17 cellular contexts compared by ENCODE assay signal in genomic region chr17:69093279-69093789, GRCh38. TPM values are rescaled to one million over a fixed set of nuclear protein-coding genes. Genes with fewer than 3 reads are reported as not detected.
A peak's percentile ranks its signal among the peaks of the same experiment; 100 is the strongest.
DNase-seq lines count a peak whose midpoint lies in the region; ATAC-seq, FAIRE-seq and TF ChIP-seq lines count a peak whose summit lies in the region.
"Had no signal": no experiment of that assay in that cellular context is flagged by ENCODE, and none has a peak within 500 bp of the region (broad histone marks: within the 10 kb centered on the region; RNA-seq: fewer than 3 reads in every experiment).

No MANE protein-coding gene starts in this region.

- CTCF ChIA-PET in CD8-positive, alpha-beta memory T cell (lab: Charles Lee): no interaction called here
- CTCF ChIA-PET in GM12878 (lab: Yijun Ruan, JAX): no interaction called here

- peak overlapping the region; percentile 36; the same call in 1 of the 2 replicates for H2AFZ ChIP-seq in GM12878 (ENCODE audit: control insufficient read depth, low read depth, low read length)

- TF ChIP-seq CTCF in GM12878 (IDR thresholded peaks at IDR 0.05 in 2 of 3, conservative IDR thresholded peaks at IDR 0.05 in 1 of 3; ENCODE audit: control insufficient read depth in 2 of 3, extremely low read depth in 1 of 3, insufficient read depth in 1 of 3, low read depth in 3 of 3, low read length in 3 of 3) (no peak), dorsolateral prefrontal cortex (IDR thresholded peaks at IDR 0.05 in 54 of 56, conservative IDR thresholded peaks at IDR 0.05 in 2 of 56; ENCODE audit: low read depth in 1 of 56, partially characterized antibody in 56 of 56) (no peak)

- intact Hi-C loops in GM12878 (cut with micrococcal nuclease; ENCODE audit: unreplicated experiment): no loop called here
- intact Hi-C loops in dorsolateral prefrontal cortex (cut with DNase I): no loop called here

- H3K4me1 ChIP-seq in CD8-positive, alpha-beta memory T cell (ENCODE audit: insufficient read depth, low read length): no peaks in the 10 kb centered on the region
- H3K4me1 ChIP-seq in GM12878 (ENCODE audit: control insufficient read depth, insufficient read depth, low read length): no peaks in the 10 kb centered on the region
- H3K4me1 ChIP-seq: colonic mucosa, upper lobe of left lung had no signal

- no peak for TF ChIP-seq RAD21 in GM12878 (IDR thresholded peaks at IDR 0.05; ENCODE audit: insufficient read depth, low read depth, low read length)

- no peaks in the 10 kb centered on the region for H3K36me3 ChIP-seq in CD8-positive, alpha-beta memory T cell (ENCODE audit: insufficient read depth, low read length)
- 0 out of 4 replicates have a peak, but pooled peaks cover 0 to 3% of the 10 kb centered on the region in 2 experiments for H3K36me3 ChIP-seq in GM12878 (ENCODE audit: control insufficient read depth in 2 of 2, insufficient read depth in 2 of 2, low read length in 1 of 2)
- H3K36me3 ChIP-seq: colonic mucosa, upper lobe of left lung had no signal

- H3K36me3 Mint-ChIP-seq in CD8-positive, alpha-beta memory T cell: peaks cover 0 to 1% (median 0%) of the 10 kb centered on the region in 3 donors
- no peaks in the 10 kb centered on the region for H3K36me3 Mint-ChIP-seq in naive B cell

- TF ChIP-seq POLR2A in GM12878 (IDR thresholded peaks at IDR 0.05; ENCODE audit: low read depth, low read length) (no peak), H54 (IDR thresholded peaks at IDR 0.05; ENCODE audit: low read depth, low read length) (no peak)

- no peak overlapping the region for H3K4me3 ChIP-seq in CD8-positive, alpha-beta memory T cell (ENCODE audit: low read length)
- H3K4me3 ChIP-seq in GM12878: no peak overlapping the region
- no peak overlapping the region for H3K4me3 ChIP-seq in dorsolateral prefrontal cortex
- H3K4me3 ChIP-seq: colonic mucosa, upper lobe of left lung had no signal

- no peak overlapping the region for H3K9ac ChIP-seq in GM12878 (ENCODE audit: control insufficient read depth, insufficient read depth, low read length)

- ATAC-seq in HG03196 (IDR thresholded peaks at IDR 0.05; ENCODE audit: unreplicated experiment): peak; percentile 44
- ATAC-seq in GM12878: peak; percentile 53; the same call in 2 of the 3 replicates
- peak; percentile 32 to 52 for ATAC-seq in naive B cell (ENCODE audit: low read depth in 2 of 2)
- no peak for ATAC-seq in GM21529 (IDR thresholded peaks at IDR 0.05; ENCODE audit: unreplicated experiment)
- ATAC-seq in HG03108 (IDR thresholded peaks at IDR 0.05; ENCODE audit: unreplicated experiment): no peak

- H4K20me1 ChIP-seq in GM12878 (ENCODE audit: control insufficient read depth, insufficient read depth): no peaks in the 10 kb centered on the region

- WGBS in GM12878 (ENCODE audit: insufficient coverage, insufficient replicate concordance, low lambda C conversion rate, missing lambda C conversion rate): 74% methylated on average over 8 of the region's 8 CpGs

- POLR2A ChIA-PET in CD8-positive, alpha-beta memory T cell (lab: Charles Lee): no interaction called here
- POLR2A ChIA-PET in GM12878 (lab: Charles Lee): no interaction called here

- no peak overlapping the region for H3K4me3 Mint-ChIP-seq in CD8-positive, alpha-beta memory T cell
- H3K4me3 Mint-ChIP-seq in naive B cell: peak overlapping the region; percentile 16 to 90 (median 80)

- H3K27ac ChIP-seq in CD8-positive, alpha-beta memory T cell (ENCODE audit: low read depth, low read length): peak overlapping the region; percentile 68
- H3K27ac ChIP-seq in GM12878 (ENCODE audit: control insufficient read depth, insufficient read depth) (0 out of 2 replicates have a peak overlapping the region, but pooled peaks have one; percentile 6), dorsolateral prefrontal cortex (no peak overlapping the region)
- H3K27ac ChIP-seq: colonic mucosa, upper lobe of left lung had no signal

- no peak for FAIRE-seq in GM12878 (lab: Jason Lieb, UNC)
- no peak for FAIRE-seq in H54 (lab: Jason Lieb, UNC)

- H3K79me2 ChIP-seq in GM12878 (ENCODE audit: control insufficient read depth, insufficient read depth, low read length): no peaks in the 10 kb centered on the region

- no TSS peak for BruUV-seq in GM12878 (replicated peaks; lab: Mats Ljungman, UMichigan)

- no peaks in the 10 kb centered on the region for H3K27me3 ChIP-seq in CD8-positive, alpha-beta memory T cell (ENCODE audit: insufficient read depth, low read length, poor library complexity, severe bottlenecking)
- H3K27me3 ChIP-seq in GM12878 (replicated peaks in 1 of 2; ENCODE audit: control insufficient read depth in 2 of 2, insufficient read depth in 2 of 2, low read length in 1 of 2) (no peaks in the 10 kb centered on the region), dorsolateral prefrontal cortex (no peaks in the 10 kb centered on the region)
- H3K27me3 ChIP-seq: colonic mucosa, upper lobe of left lung had no signal

- H3K9me3 Mint-ChIP-seq in CD8-positive, alpha-beta memory T cell: no peaks in the 10 kb centered on the region
- H3K9me3 Mint-ChIP-seq in naive B cell: peaks cover 0 to 3% (median 0%) of the 10 kb centered on the region in 7 donors

- SMC1A ChIA-PET in GM12878 (lab: Charles Lee; ENCODE audit: uncharacterized antibody, unreplicated experiment): interaction anchor here (0.7 to 1.1 kb wide), 2 partner anchors 9 to 1376 kb away, joined by 3 to 5 read pairs; no protein-coding TSS in a partner anchor

- H3K9me3 ChIP-seq in CD8-positive, alpha-beta memory T cell (ENCODE audit: low read length): no peaks in the 10 kb centered on the region
- no peaks in the 10 kb centered on the region; the same call in 2 of the 3 replicates for H3K9me3 ChIP-seq in GM12878 (replicated peaks; ENCODE audit: control insufficient read depth, insufficient read depth, low read length)
- H3K9me3 ChIP-seq: colonic mucosa, upper lobe of left lung had no signal

- peak overlapping the region; percentile 22; the same call in 1 of the 2 replicates for H3K4me2 ChIP-seq in GM12878 (ENCODE audit: control insufficient read depth, insufficient read depth)

- TF ChIP-seq EP300 in GM12878 (IDR thresholded peaks at IDR 0.05; ENCODE audit: borderline replicate concordance in 1 of 2, control insufficient read depth in 1 of 2, low read depth in 2 of 2, low read length in 2 of 2): no peak

- RAD21 ChIA-PET in GM12878 (lab: Charles Lee; ENCODE audit: unreplicated experiment): interaction anchor here (1.0 kb wide), 1 partner anchor 25 kb away, joined by 3 read pairs; no protein-coding TSS in a partner anchor

- no peak overlapping the region for H3K27ac Mint-ChIP-seq in CD8-positive, alpha-beta memory T cell
- H3K27ac Mint-ChIP-seq in naive B cell: peak overlapping the region in 4 of 6 donors; percentile 14 to 92 (median 52)

- H3K4me1 Mint-ChIP-seq in CD8-positive, alpha-beta memory T cell: peaks cover 0 to 4% (median 0%) of the 10 kb centered on the region in 3 donors
- H3K4me1 Mint-ChIP-seq in naive B cell: peaks cover 7 to 18% (median 9%) of the 10 kb centered on the region in 3 donors

- no peak for DNase-seq in CD8-positive, alpha-beta memory T cell
- DNase-seq in GM12878 (ENCODE audit: low read depth, low spot score) (no peak), naive B cell (peak; percentile 19), dorsolateral prefrontal cortex (no peak), H54 (ENCODE audit: insufficient read length, low spot score) (no peak)
- DNase-seq: activated CD8-positive, alpha-beta memory T cell treated with anti-CD3 and anti-CD28 coated beads for 24 hours; activated naive CD4-positive, alpha-beta T cell treated with anti-CD3 and anti-CD28 coated beads, Interleukin-2, amount 50 U/mL, for 16 hours; C1 segment of cervical spinal cord; colonic mucosa; glutamatergic neuron; mesendoderm; NCI-H82; upper lobe of left lung had no signal

- peaks cover 4 to 14% of the 10 kb centered on the region in 2 donors for H3K27me3 Mint-ChIP-seq in CD8-positive, alpha-beta memory T cell
- no peaks in the 10 kb centered on the region for H3K27me3 Mint-ChIP-seq in naive B cell

- in situ Hi-C loops in GM12878 (cut with MboI): no loop called here

RNA-seq across cellular contexts. Expression of gene ABCA9, which starts 32.6 kb away (rescaled TPM):
- not detected for total RNA-seq in CD8-positive, alpha-beta memory T cell
- not detected for polyA plus RNA-seq in CD8-positive, alpha-beta memory T cell
- total RNA-seq in GM12878 (2013; cell fraction: nucleolus; rRNA removed): 24.8 and 31.4 TPM in 2 replicates
- total RNA-seq in GM12878 (2014; rRNA removed) (0.40 and 0.98 TPM in 2 replicates), GM12878 (2014; rRNA removed; fragmentation: Illumina TruSeq; extraction: Trizol) (0.51 and 0.54 TPM in 2 replicates), GM12878 (2021) (0.24 and 0.49 TPM in 2 replicates), dorsolateral prefrontal cortex (10 to 100 TPM in 111 of 120 experiments, 1 to 10 TPM in 9; 6.9 to 33.3 (median 16.5) TPM)
- 0.31 TPM for polyA plus RNA-seq in GM12878 (2011; ENCODE audit: low read depth)
- polyA plus RNA-seq in GM12878 (2011; rRNA removed) (2.9 and 5.0 TPM in 2 replicates), GM12878 (2014; fragmentation: Illumina TruSeq; extraction: Trizol) (0.37 and 1.6 TPM in 2 replicates), GM12878 (2014; fragmentation: Nextera tagmentation; extraction: Ambion mirVana) (under 1 TPM; under 0.01 to 0.02 TPM), GM12878 (2014; rRNA removed) (0.26 and 0.30 TPM in 2 replicates), GM12878 (2016; fragmentation: Nextera tagmentation; extraction: Ambion mirVana) (under 1 TPM; 0.01 to 0.03 TPM), naive B cell (ENCODE audit: low read depth in 6 of 6) (not detected)
- polyA plus RNA-seq in GM12878 (2011; cell fraction: cytosol; rRNA removed): 0.67 and 0.93 TPM in 2 replicates
- 9.8 and 10.0 TPM in 2 replicates for polyA plus RNA-seq in GM12878 (2011; cell fraction: nucleus; rRNA removed)
- polyA plus RNA-seq in GM12878 (2012): 0.43 and 0.60 TPM in 2 replicates
- 12.2 and 12.9 TPM in 2 replicates for polyA minus RNA-seq in GM12878 (2011; rRNA and poly(A)+ RNA removed)
- polyA minus RNA-seq in GM12878 (2011; cell fraction: cytosol; rRNA and poly(A)+ RNA removed): 1.1 and 1.4 TPM in 2 replicates
- 14.7 and 23.8 TPM in 2 replicates for polyA minus RNA-seq in GM12878 (2011; cell fraction: nucleus; rRNA and poly(A)+ RNA removed)
- total RNA-seq: M059J had no signal

RNA-seq across cellular contexts. Expression of gene ABCA6, which starts 48.4 kb away (rescaled TPM):
- total RNA-seq in CD8-positive, alpha-beta memory T cell: under 1 TPM; 0.16 to 0.20 TPM
- polyA plus RNA-seq in CD8-positive, alpha-beta memory T cell: not detected
- 81.0 and 84.3 TPM in 2 replicates for total RNA-seq in GM12878 (2013; cell fraction: nucleolus; rRNA removed)
- total RNA-seq in GM12878 (2014; rRNA removed) (15.6 and 18.1 TPM in 2 replicates), GM12878 (2014; rRNA removed; fragmentation: Illumina TruSeq; extraction: Trizol) (19.5 and 21.4 TPM in 2 replicates), GM12878 (2021) (13.7 and 14.3 TPM in 2 replicates), dorsolateral prefrontal cortex (10 to 100 TPM; 12.9 to 94.7 (median 28.1) TPM)
- polyA plus RNA-seq in GM12878 (2011; ENCODE audit: low read depth): 3.5 TPM
- polyA plus RNA-seq in GM12878 (2011; rRNA removed) (36.9 and 53.4 TPM in 2 replicates), GM12878 (2014; fragmentation: Illumina TruSeq; extraction: Trizol) (15.6 and 18.6 TPM in 2 replicates), GM12878 (2014; fragmentation: Nextera tagmentation; extraction: Ambion mirVana) (10 to 100 TPM in 1 of 2 experiments, 1 to 10 TPM in 1; 9.0 to 10.1 TPM), GM12878 (2014; rRNA removed) (7.6 and 11.5 TPM in 2 replicates), GM12878 (2016; fragmentation: Nextera tagmentation; extraction: Ambion mirVana) (1 to 10 TPM; 6.8 to 7.0 TPM), naive B cell (ENCODE audit: low read depth in 6 of 6) (under 1 TPM in 3 of 6 donors, not detected in 3; 0.09 to 0.16 (median 0.13) TPM)
- polyA plus RNA-seq in GM12878 (2011; cell fraction: cytosol; rRNA removed): 14.2 and 15.0 TPM in 2 replicates
- 53.3 and 57.0 TPM in 2 replicates for polyA plus RNA-seq in GM12878 (2011; cell fraction: nucleus; rRNA removed)
- polyA plus RNA-seq in GM12878 (2012): 4.8 and 7.9 TPM in 2 replicates
- polyA minus RNA-seq in GM12878 (2011; rRNA and poly(A)+ RNA removed): 41.5 and 47.3 TPM in 2 replicates
- 10.6 and 16.2 TPM in 2 replicates for polyA minus RNA-seq in GM12878 (2011; cell fraction: cytosol; rRNA and poly(A)+ RNA removed)
- 55.2 and 78.9 TPM in 2 replicates for polyA minus RNA-seq in GM12878 (2011; cell fraction: nucleus; rRNA and poly(A)+ RNA removed)
- total RNA-seq: M059J had no signal

Comparison
In these comparisons a context has a peak if more than half of its experiments do, and no peak if none do; other contexts are left out.
1. H3K27ac ChIP-seq: peak in CD8-positive, alpha-beta memory T cell (single experiment) and GM12878 (single experiment); none in dorsolateral prefrontal cortex (0 of 59).
2. H3K27ac Mint-ChIP-seq: peak in naive B cell (4 of 6); none in CD8-positive, alpha-beta memory T cell (0 of 8).
3. H3K4me3 Mint-ChIP-seq: peak in naive B cell (8 of 8); none in CD8-positive, alpha-beta memory T cell (0 of 7).
4. ATAC-seq: peak in HG03196 (single experiment), GM12878 (single experiment) and naive B cell (2 of 2); none in GM21529 (single experiment) and HG03108 (single experiment).
5. RNA of gene ABCA6, which starts 48.4 kb away (total RNA-seq): 12.9 to 94.7 TPM in dorsolateral prefrontal cortex and 13.7 to 84.3 TPM in GM12878; 0.16 to 0.20 TPM in CD8-positive, alpha-beta memory T cell; every median in the first group is over 10 times any median in the second.